Comparison of ENCODE assay signal across 8 cellular contexts in genomic region chr1:24898152-24898908, GRCh38. TPM values are rescaled to one million over a fixed set of nuclear protein-coding genes. Genes with fewer than 3 reads are reported as not detected.
DNase-seq lines count a peak whose midpoint lies in the region; ATAC-seq and TF ChIP-seq lines count a peak whose summit lies in the region.

No MANE protein-coding gene starts in this region.

- no peak overlapping the region for H3K4me3 ChIP-seq in prostate gland

- intact Hi-C loops in activated T-helper 2 cell treated with anti-CD3 and anti-CD28 coated beads, Interferon-gamma antibody, Interleukin-2, Interleukin-4, amounts not matched to agents 10 μg/mL and 5 μg/mL and 100 μg/mL, durations not matched to agents 14 hours and 24 hours and 36 hours (cut with micrococcal nuclease): loop anchor here (5.0 kb wide), 1 partner anchor 51 kb away; no protein-coding TSS in a partner anchor
- intact Hi-C loops in Right ventricle myocardium superior (cut with DNase I): no loop called here
- intact Hi-C loops in prostate gland (cut with DNase I): no loop called here

- no peaks in the 10 kb centered on the region for H3K36me3 ChIP-seq in prostate gland

- H3K27me3 ChIP-seq in prostate gland (replicated peaks; ENCODE audit: insufficient read depth): no peaks in the 10 kb centered on the region

- no peak overlapping the region for H3K27ac ChIP-seq in prostate gland

- 50% methylated on average over 7 of the region's 9 CpGs for WGBS in prostate gland

- peak; percentile 73 for ATAC-seq in Right ventricle myocardium superior (ENCODE audit: poor library complexity)
- ATAC-seq in GM18907 (IDR thresholded peaks at IDR 0.05; ENCODE audit: unreplicated experiment): no peak
- no peak for ATAC-seq in GM18498 (IDR thresholded peaks at IDR 0.05; ENCODE audit: unreplicated experiment)

- DNase-seq in activated T-cell treated with anti-CD3 and anti-CD28 coated beads, Interleukin-2, amount 50 U/mL, for 1 hour: peak; percentile 62
- DNase-seq in activated T-cell treated with anti-CD3 and anti-CD28 coated beads for 4 hours (no peak), NOMO-1 (lab: John Stamatoyannopoulos, UW; ENCODE audit: unreplicated experiment in 2 of 2) (peak; percentile 28 to 43), Right ventricle myocardium superior (no peak), prostate gland (ENCODE audit: low spot score) (no peak)
- peak; percentile 28 for DNase-seq in activated T-helper 2 cell treated with anti-CD3 and anti-CD28 coated beads, Interferon-gamma antibody, Interleukin-2, Interleukin-4, amounts not matched to agents 10 μg/mL and 5 μg/mL and 100 μg/mL, durations not matched to agents 14 hours and 24 hours and 36 hours (ENCODE audit: low spot score)

- peak in 3 of 4 experiments; percentile 47 to 67 (median 63) for TF ChIP-seq CTCF in prostate gland (IDR thresholded peaks at IDR 0.05)

- H3K27me3 Mint-ChIP-seq in activated T-helper 2 cell treated with anti-CD3 and anti-CD28 coated beads, Interferon-gamma antibody, Interleukin-2, Interleukin-4, amounts not matched to agents 10 μg/mL and 5 μg/mL and 100 μg/mL, durations not matched to agents 14 hours and 24 hours and 36 hours (ENCODE audit: low read depth): no peaks in the 10 kb centered on the region

- H3K36me3 Mint-ChIP-seq in activated T-helper 2 cell treated with anti-CD3 and anti-CD28 coated beads, Interferon-gamma antibody, Interleukin-2, Interleukin-4, amounts not matched to agents 10 μg/mL and 5 μg/mL and 100 μg/mL, durations not matched to agents 14 hours and 24 hours and 36 hours (ENCODE audit: low read depth): peaks cover 39% of the 10 kb centered on the region

- H3K4me1 Mint-ChIP-seq in activated T-helper 2 cell treated with anti-CD3 and anti-CD28 coated beads, Interferon-gamma antibody, Interleukin-2, Interleukin-4, amounts not matched to agents 10 μg/mL and 5 μg/mL and 100 μg/mL, durations not matched to agents 14 hours and 24 hours and 36 hours (ENCODE audit: low read depth): peaks cover 10% of the 10 kb centered on the region

- H3K9me3 Mint-ChIP-seq in activated T-helper 2 cell treated with anti-CD3 and anti-CD28 coated beads, Interferon-gamma antibody, Interleukin-2, Interleukin-4, amounts not matched to agents 10 μg/mL and 5 μg/mL and 100 μg/mL, durations not matched to agents 14 hours and 24 hours and 36 hours: no peaks in the 10 kb centered on the region

- no peak overlapping the region for H3K27ac Mint-ChIP-seq in activated T-helper 2 cell treated with anti-CD3 and anti-CD28 coated beads, Interferon-gamma antibody, Interleukin-2, Interleukin-4, amounts not matched to agents 10 μg/mL and 5 μg/mL and 100 μg/mL, durations not matched to agents 14 hours and 24 hours and 36 hours

- no peak overlapping the region for H3K4me3 Mint-ChIP-seq in activated T-helper 2 cell treated with anti-CD3 and anti-CD28 coated beads, Interferon-gamma antibody, Interleukin-2, Interleukin-4, amounts not matched to agents 10 μg/mL and 5 μg/mL and 100 μg/mL, durations not matched to agents 14 hours and 24 hours and 36 hours (ENCODE audit: low read depth)

- no peaks in the 10 kb centered on the region for H3K4me1 ChIP-seq in prostate gland (replicated peaks)

- TF ChIP-seq POLR2A in prostate gland (IDR thresholded peaks at IDR 0.05): no peak

- no peaks in the 10 kb centered on the region for H3K9me3 ChIP-seq in prostate gland

RNA-seq across cellular contexts. Expression of gene RUNX3, which starts 31.7 kb away (rescaled TPM):
- 129 and 135 TPM in 2 replicates for total RNA-seq in activated T-helper 2 cell treated with anti-CD3 and anti-CD28 coated beads, Interferon-gamma antibody, Interleukin-2, Interleukin-4, amounts not matched to agents 10 μg/mL and 5 μg/mL and 100 μg/mL, durations not matched to agents 14 hours and 24 hours and 36 hours
- total RNA-seq in Right ventricle myocardium superior (1.0 TPM), prostate gland (1 to 10 TPM; 2.5 to 3.4 TPM)

Comparison
In these comparisons a context has a peak if more than half of its experiments do, and no peak if none do; other contexts are left out.
1. DNase-seq: peak in activated T-cell treated with anti-CD3 and anti-CD28 coated beads, Interleukin-2, amount 50 U/mL, for 1 hour (single experiment), NOMO-1 (2 of 2) and activated T-helper 2 cell treated with anti-CD3 and anti-CD28 coated beads, Interferon-gamma antibody, Interleukin-2, Interleukin-4, amounts not matched to agents 10 μg/mL and 5 μg/mL and 100 μg/mL, durations not matched to agents 14 hours and 24 hours and 36 hours (single experiment); none in activated T-cell treated with anti-CD3 and anti-CD28 coated beads for 4 hours (single experiment), Right ventricle myocardium superior (single experiment) and prostate gland (single experiment).
2. RNA of gene RUNX3, which starts 31.7 kb away (total RNA-seq): 129 to 135 TPM in activated T-helper 2 cell treated with anti-CD3 and anti-CD28 coated beads, Interferon-gamma antibody, Interleukin-2, Interleukin-4, amounts not matched to agents 10 μg/mL and 5 μg/mL and 100 μg/mL, durations not matched to agents 14 hours and 24 hours and 36 hours; 2.5 to 3.4 TPM in prostate gland and 1.0 TPM in Right ventricle myocardium superior (single experiment); every median in the first group is over 10 times any median in the second.